ENCODE assay signal across 6 cellular contexts in the genomic region with DNA sequence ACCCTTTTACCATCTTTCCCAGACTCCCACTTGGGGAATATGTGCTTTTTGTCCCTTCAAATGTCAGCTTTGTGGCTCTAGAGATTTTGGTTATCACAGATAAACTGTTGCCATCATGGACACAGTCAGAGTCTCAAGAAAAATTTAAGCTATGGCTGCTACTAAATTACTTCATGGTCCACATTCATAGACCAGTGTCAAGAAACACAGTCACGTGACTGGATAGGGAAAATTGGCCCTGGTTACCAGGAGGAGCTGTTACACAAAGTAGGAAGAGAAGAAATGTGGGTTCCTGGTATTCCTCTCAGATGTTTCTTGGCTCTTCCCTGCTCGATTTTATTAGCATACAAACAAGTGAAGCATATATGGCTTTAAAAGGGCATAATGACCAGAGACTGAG.
"Had no signal": no experiment of that assay in that cellular context is flagged by ENCODE, and none has a peak within 500 bp of the region (broad histone marks: within the 10 kb centered on the region; RNA-seq: fewer than 3 reads in every experiment).

No MANE protein-coding gene starts in this region.

- DNase-seq: IMR-90, KBM-7, KG1 had no signal

- H3K4me2 ChIP-seq: KMS-11 had no signal

- FAIRE-seq: HTR-8/SVneo had no signal

- H3K27ac ChIP-seq: HL-60, KMS-11 had no signal

- H3K9ac ChIP-seq: KMS-11 had no signal
